Comparison of ENCODE assay signal across 9 cellular contexts in genomic region chr15:74843445-74843828, GRCh38. TPM values are rescaled to one million over a fixed set of nuclear protein-coding genes. Genes with fewer than 3 reads are reported as not detected.
A peak's percentile ranks its signal among the peaks of the same experiment; 100 is the strongest.
DNase-seq lines count a peak whose midpoint lies in the region; ATAC-seq and TF ChIP-seq lines count a peak whose summit lies in the region.
"Had no signal": no experiment of that assay in that cellular context is flagged by ENCODE, and none has a peak within 500 bp of the region (broad histone marks: within the 10 kb centered on the region; RNA-seq: fewer than 3 reads in every experiment).

No MANE protein-coding gene starts in this region.

- intact Hi-C loops in heart right ventricle (cut with DNase I), result loop anchor here in 9 of 10 donors (2.0 to 10.0 kb wide), 7 partner anchors 51 to 94 kb away; partner anchors contain the start of genes CSK (in 4 of the 9), MPI (in 2 of the 9), COX5A (in 1 of the 9) and FAM219B (in 1 of the 9)
- intact Hi-C loops in left cardiac atrium (cut with DNase I), result loop anchor here in 1 of 2 donors (5.0 kb wide), 1 partner anchor 64 kb away; the partner anchor contains the start of gene FAM219B
- intact Hi-C loops in mammary epithelial cell (cut with micrococcal nuclease), result loop anchor here (1.0 to 2.0 kb wide), 4 partner anchors 27 to 71 kb away; partner anchors contain the start of gene SCAMP2
- intact Hi-C loops in aorta (cut with DNase I), result loop anchor here (5.0 to 10.0 kb wide), 3 partner anchors 51 to 94 kb away; partner anchors contain the start of genes COX5A (in 1 of the 2) and MPI (in 1 of the 2)

- H3K4me3 ChIP-seq in heart right ventricle (peak overlapping the region in 9 of 10 donors; percentile 77 to 98 (median 88)), mammary epithelial cell (replicated peaks in 1 of 3; ENCODE audit: insufficient read depth in 1 of 3, low read depth in 2 of 3, low read length in 3 of 3) (peak overlapping the region; percentile 45 to 98 (median 78)), mononuclear cell (ENCODE audit: low read length) (peak overlapping the region; percentile 77), aorta (ENCODE audit: low read length in 2 of 2) (peak overlapping the region; percentile 6 to 29)

- H3K27me3 ChIP-seq in heart right ventricle, result no peaks in the 10 kb centered on the region
- no peaks in the 10 kb centered on the region for H3K27me3 ChIP-seq in mammary epithelial cell (ENCODE audit: insufficient read depth, low read length)
- H3K27me3 ChIP-seq in mononuclear cell (ENCODE audit: insufficient read depth, low read length), result no peaks in the 10 kb centered on the region
- no peaks in the 10 kb centered on the region for H3K27me3 ChIP-seq in aorta (ENCODE audit: control insufficient read depth in 1 of 2, insufficient read depth in 2 of 2, low read length in 1 of 2)

- H3K36me3 ChIP-seq in heart right ventricle (peaks cover 0 to 70% (median 21%) of the 10 kb centered on the region in 9 donors), mammary epithelial cell (ENCODE audit: insufficient read depth, low read length) (peaks cover 11% of the 10 kb centered on the region), aorta (ENCODE audit: control insufficient read depth in 1 of 2, insufficient read depth in 2 of 2, low read length in 1 of 2) (peaks cover 0 to 4% of the 10 kb centered on the region in 2 donors)

- TF ChIP-seq CTCF in heart right ventricle (IDR thresholded peaks at IDR 0.05) (peak in 3 of 9 donors; percentile 18 to 42 (median 29)), mammary epithelial cell (conservative IDR thresholded peaks at IDR 0.05 in 1 of 2, IDR thresholded peaks at IDR 0.05 in 1 of 2; ENCODE audit: extremely low read depth in 1 of 2, insufficient read depth in 1 of 2, low read depth in 1 of 2, low read length in 2 of 2) (no peak)

- H2AFZ ChIP-seq in mammary epithelial cell (ENCODE audit: low read depth, low read length), result peak overlapping the region; percentile 98

- CTCF ChIA-PET in mammary epithelial cell (lab: Charles Lee; ENCODE audit: low non-redundant PET), result interaction anchor here (0.6 kb wide), 1 partner anchor 25 kb away, joined by 8 read pairs; no protein-coding TSS in a partner anchor

- BruUV-seq in mammary epithelial cell (replicated peaks; lab: Mats Ljungman, UMichigan), result TSS peak; percentile 56

- H3K79me2 ChIP-seq in mammary epithelial cell (ENCODE audit: insufficient read depth, low read length), result no peaks in the 10 kb centered on the region

- no peak for DNase-seq in heart right ventricle
- no peak for DNase-seq in left cardiac atrium
- DNase-seq in mammary epithelial cell, result no peak
- no peak for DNase-seq in aorta
- no peak for DNase-seq in G401 (ENCODE audit: low spot score)
- DNase-seq in DMS114 treated with DMSO at 0.1 percent for 48 hours (lab: John Stamatoyannopoulos, UW; ENCODE audit: unreplicated experiment), result no peak
- no peak for DNase-seq in NCI-H345 (lab: John Stamatoyannopoulos, UW)

- H3K9ac ChIP-seq in mammary epithelial cell (ENCODE audit: insufficient read depth, low read length), result peak overlapping the region; percentile 72

- peak overlapping the region; percentile 99 for H3K4me2 ChIP-seq in mammary epithelial cell (ENCODE audit: insufficient read depth, low read depth, low read length)

- H3K4me1 ChIP-seq in heart right ventricle, result peaks cover 5 to 38% (median 23%) of the 10 kb centered on the region in 9 donors
- peaks cover 8% of the 10 kb centered on the region for H3K4me1 ChIP-seq in mammary epithelial cell (ENCODE audit: insufficient read depth, low read length)
- H3K4me1 ChIP-seq in mononuclear cell (ENCODE audit: insufficient read depth, low read length), result peaks cover 47% of the 10 kb centered on the region
- no peaks in the 10 kb centered on the region for H3K4me1 ChIP-seq in aorta (ENCODE audit: control insufficient read depth in 1 of 2, insufficient read depth in 2 of 2, low read length in 2 of 2)

- H3K9me3 ChIP-seq in heart right ventricle, result no peaks in the 10 kb centered on the region
- no peaks in the 10 kb centered on the region for H3K9me3 ChIP-seq in mammary epithelial cell (replicated peaks; ENCODE audit: insufficient read depth, low read length)
- H3K9me3 ChIP-seq in mononuclear cell (ENCODE audit: low read depth, low read length), result no peaks in the 10 kb centered on the region
- no peaks in the 10 kb centered on the region for H3K9me3 ChIP-seq in aorta (ENCODE audit: control insufficient read depth, low read length)

- 12 to 17% methylated on average over 18 of the region's 18 CpGs for WGBS in heart right ventricle, 2 donors
- 40% methylated on average over 5 of the region's 18 CpGs for WGBS in mammary epithelial cell (ENCODE audit: low coverage, missing lambda C conversion rate)
- WGBS in aorta, 2 donors, result 19 to 21% methylated on average over 18 of the region's 18 CpGs

- ATAC-seq in heart right ventricle, result peak in 1 of 8 donors; percentile 10
- no peak for ATAC-seq in left cardiac atrium
- no peak for ATAC-seq in aorta (ENCODE audit: low FRiP score)

- H3K27ac ChIP-seq in heart right ventricle (peak overlapping the region; percentile 9 to 97 (median 88)), mammary epithelial cell (ENCODE audit: insufficient read depth, low read depth, low read length) (peak overlapping the region; percentile 49), aorta (ENCODE audit: low read depth in 1 of 2, low read length in 2 of 2) (peak overlapping the region in 1 of 2 donors; percentile 61)

- H4K20me1 ChIP-seq in mammary epithelial cell (ENCODE audit: insufficient read depth, low read length), result no peaks in the 10 kb centered on the region

- in situ Hi-C loops in mammary epithelial cell (cut with MboI; ENCODE audit: low sequenced_read_pairs in 2 of 2), result no loop called here
- in situ Hi-C loops in G401 (cut with HindIII; ENCODE audit: low sequenced_read_pairs), result loop anchor here (5.0 kb wide), 1 partner anchor 76 kb away; no protein-coding TSS in a partner anchor

- dilution Hi-C loops in mammary epithelial cell (cut with HindIII; ENCODE audit: low sequenced_read_pairs), result no loop called here

RNA-seq across cellular contexts. Expression of gene ULK3, which starts 0.5 kb away (rescaled TPM):
- 10 to 100 TPM; 21.3 to 44.0 (median 24.7) TPM for total RNA-seq in heart right ventricle
- 10 to 100 TPM; 22.5 to 56.3 TPM for polyA plus RNA-seq in heart right ventricle
- 10 to 100 TPM; 35.3 to 41.4 TPM for total RNA-seq in left cardiac atrium
- total RNA-seq in mammary epithelial cell, result 10 to 100 TPM; 20.0 to 26.3 TPM
- polyA plus RNA-seq in mammary epithelial cell, result 17.8 TPM
- polyA minus RNA-seq in mammary epithelial cell, result 22.1 TPM
- total RNA-seq in mononuclear cell, result 25.6 TPM
- 10 to 100 TPM; 19.3 to 31.6 TPM for total RNA-seq in aorta
- polyA plus RNA-seq in aorta, result 10 to 100 TPM; 17.7 to 43.6 TPM
- 32.1 and 40.9 TPM in 2 replicates for total RNA-seq in G401 (2014; rRNA removed; shearing (Covaris generic))

RNA-seq across cellular contexts. Expression of gene CPLX3, which starts 17.0 kb away (rescaled TPM):
- total RNA-seq in heart right ventricle, result 1 to 10 TPM in 7 of 10 donors, under 1 TPM in 2, not detected in 1; 0.64 to 6.1 (median 1.3) TPM
- polyA plus RNA-seq in heart right ventricle, result 10 to 100 TPM in 1 of 2 donors, under 1 TPM in 1; 0.04 to 14.6 TPM
- 10 to 100 TPM; 11.0 to 24.5 TPM for total RNA-seq in left cardiac atrium
- total RNA-seq in mammary epithelial cell, result not detected
- not detected for polyA plus RNA-seq in mammary epithelial cell
- not detected for polyA minus RNA-seq in mammary epithelial cell
- not detected for total RNA-seq in mononuclear cell
- total RNA-seq in aorta, result not detected
- polyA plus RNA-seq in aorta, result under 1 TPM; 0.05 to 0.13 TPM
- total RNA-seq in G401 (2014; rRNA removed; shearing (Covaris generic)), result not detected in 2 replicates
- total RNA-seq: esophagus mucosa had no signal

RNA-seq across cellular contexts. Expression of gene SCAMP2, which starts 29.7 kb away (rescaled TPM):
- total RNA-seq in heart right ventricle, result 10 to 100 TPM; 28.0 to 64.3 (median 39.1) TPM
- polyA plus RNA-seq in heart right ventricle, result 10 to 100 TPM; 30.9 to 76.7 TPM
- total RNA-seq in left cardiac atrium, result 10 to 100 TPM; 63.4 to 65.2 TPM
- total RNA-seq in mammary epithelial cell, result 10 to 100 TPM; 36.5 to 52.6 TPM
- 70.6 TPM for polyA plus RNA-seq in mammary epithelial cell
- 325 TPM for polyA minus RNA-seq in mammary epithelial cell
- total RNA-seq in mononuclear cell, result 31.3 TPM
- total RNA-seq in aorta, result 10 to 100 TPM; 62.2 to 65.0 TPM
- polyA plus RNA-seq in aorta, result 10 to 100 TPM; 21.8 to 30.4 TPM
- 7.6 and 13.2 TPM in 2 replicates for total RNA-seq in G401 (2014; rRNA removed; shearing (Covaris generic))

RNA-seq across cellular contexts. Expression of gene LMAN1L, which starts 30.8 kb away (rescaled TPM):
- total RNA-seq in heart right ventricle (10 to 100 TPM in 4 of 10 donors, 1 to 10 TPM in 6; 6.3 to 47.4 (median 9.0) TPM), left cardiac atrium (100 to 1,000 TPM in 1 of 2 donors, 10 to 100 TPM in 1; 72.9 to 110 TPM), mammary epithelial cell (under 1 TPM in 1 of 2 donors, not detected in 1; 0.14 TPM), mononuclear cell (0.21 TPM), aorta (under 1 TPM in 1 of 2 donors, not detected in 1; 0.30 TPM)
- polyA plus RNA-seq in heart right ventricle (10 to 100 TPM in 1 of 2 donors, under 1 TPM in 1; 0.03 to 18.4 TPM), mammary epithelial cell (not detected), aorta (under 1 TPM in 1 of 2 donors, not detected in 1; 0.15 TPM)
- polyA minus RNA-seq in mammary epithelial cell, result not detected
- total RNA-seq in G401 (2014; rRNA removed; shearing (Covaris generic)), result not detected in 2 replicates
- total RNA-seq: esophagus mucosa had no signal

RNA-seq across cellular contexts. Expression of gene MPI, which starts 46.4 kb away (rescaled TPM):
- 10 to 100 TPM; 39.3 to 86.4 (median 57.4) TPM for total RNA-seq in heart right ventricle
- 10 to 100 TPM; 24.4 to 34.3 TPM for polyA plus RNA-seq in heart right ventricle
- total RNA-seq in left cardiac atrium, result 10 to 100 TPM; 37.6 to 42.1 TPM
- 10 to 100 TPM; 32.1 to 32.7 TPM for total RNA-seq in mammary epithelial cell
- polyA plus RNA-seq in mammary epithelial cell, result 87.6 TPM
- 68.4 TPM for polyA minus RNA-seq in mammary epithelial cell
- 26.0 TPM for total RNA-seq in mononuclear cell
- 10 to 100 TPM; 24.4 to 31.1 TPM for total RNA-seq in aorta
- 10 to 100 TPM; 21.3 to 28.0 TPM for polyA plus RNA-seq in aorta
- total RNA-seq in G401 (2014; rRNA removed; shearing (Covaris generic)), result 81.8 and 85.8 TPM in 2 replicates

Comparison
In these comparisons a context has a peak if more than half of its experiments do, and no peak if none do; other contexts are left out.
1. H3K4me3 ChIP-seq: peak in every context shown above with its lines; median percentile 88 in heart right ventricle; 78 in mammary epithelial cell; 77 in mononuclear cell; 18 in aorta.